1 cellular context compared by ENCODE assay signal in the genomic region with DNA sequence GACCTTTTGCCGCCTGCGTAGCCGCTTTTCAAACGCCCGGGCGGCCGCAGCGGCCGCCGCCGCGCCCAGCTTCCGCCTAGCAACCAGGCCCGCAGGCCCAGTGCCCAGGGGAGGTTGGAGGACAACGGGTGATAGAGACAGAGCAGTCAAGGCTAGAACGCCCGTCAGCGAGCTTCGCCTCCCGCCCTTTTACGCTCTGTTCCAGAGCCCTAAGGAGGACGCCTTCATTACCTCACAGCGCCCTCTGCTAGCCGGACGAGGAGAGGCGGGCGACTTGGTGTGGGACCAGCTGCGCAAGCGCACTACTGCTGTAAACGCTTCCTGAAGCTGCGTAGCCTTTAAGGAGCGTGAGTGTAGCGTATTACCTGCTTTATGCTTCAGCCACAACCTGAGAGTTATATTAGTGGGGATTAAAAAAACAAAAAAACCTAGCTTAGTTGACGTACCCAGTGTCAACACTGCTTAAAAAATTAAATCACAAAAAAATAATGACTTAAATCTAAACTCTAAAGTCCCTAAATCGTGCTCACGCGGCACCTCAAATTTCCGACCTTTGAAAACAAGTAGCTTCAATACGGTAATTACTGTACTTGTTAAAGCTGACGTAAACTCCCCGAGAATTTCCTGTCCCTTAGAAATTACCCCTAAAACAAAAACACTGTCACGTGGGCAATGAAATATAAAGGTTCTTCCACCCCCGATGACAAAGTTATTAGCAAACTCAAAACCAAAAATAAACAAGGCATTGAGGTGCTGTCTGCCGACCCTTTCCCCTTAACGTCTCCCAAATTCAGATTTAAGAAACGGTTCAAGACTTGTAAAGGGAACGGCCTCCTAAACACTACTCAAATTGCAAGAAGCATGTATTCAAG.
TF ChIP-seq lines count a peak whose summit lies in the region.

A gene (minus strand): TSS at position 126 of the 872 bp plus-strand sequence. CDS start 405 bp downstream, outside the sequence.

TF ChIP-seq in HepG2, 621 proteins besides CTCF, POLR2A, EP300 and RAD21 (continued from another document and continues in another):
- TF ChIP-seq, protein P1, sequence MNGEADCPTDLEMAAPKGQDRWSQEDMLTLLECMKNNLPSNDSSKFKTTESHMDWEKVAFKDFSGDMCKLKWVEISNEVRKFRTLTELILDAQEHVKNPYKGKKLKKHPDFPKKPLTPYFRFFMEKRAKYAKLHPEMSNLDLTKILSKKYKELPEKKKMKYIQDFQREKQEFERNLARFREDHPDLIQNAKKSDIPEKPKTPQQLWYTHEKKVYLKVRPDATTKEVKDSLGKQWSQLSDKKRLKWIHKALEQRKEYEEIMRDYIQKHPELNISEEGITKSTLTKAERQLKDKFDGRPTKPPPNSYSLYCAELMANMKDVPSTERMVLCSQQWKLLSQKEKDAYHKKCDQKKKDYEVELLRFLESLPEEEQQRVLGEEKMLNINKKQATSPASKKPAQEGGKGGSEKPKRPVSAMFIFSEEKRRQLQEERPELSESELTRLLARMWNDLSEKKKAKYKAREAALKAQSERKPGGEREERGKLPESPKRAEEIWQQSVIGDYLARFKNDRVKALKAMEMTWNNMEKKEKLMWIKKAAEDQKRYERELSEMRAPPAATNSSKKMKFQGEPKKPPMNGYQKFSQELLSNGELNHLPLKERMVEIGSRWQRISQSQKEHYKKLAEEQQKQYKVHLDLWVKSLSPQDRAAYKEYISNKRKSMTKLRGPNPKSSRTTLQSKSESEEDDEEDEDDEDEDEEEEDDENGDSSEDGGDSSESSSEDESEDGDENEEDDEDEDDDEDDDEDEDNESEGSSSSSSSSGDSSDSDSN (CRISPR knock-in tag; IDR thresholded peaks at IDR 0.05): peak; percentile 91
- TF ChIP-seq ZKSCAN1 (IDR thresholded peaks at IDR 0.05; ENCODE audit: low read length) (0 out of 2 replicates have a peak, but pooled peaks have one; percentile 20), ZNF510 (CRISPR knock-in tag; IDR thresholded peaks at IDR 0.05; ENCODE audit: low read depth) (no peak), FLYWCH1 (CRISPR knock-in tag; IDR thresholded peaks at IDR 0.05) (no peak), MEIS2 (CRISPR knock-in tag; IDR thresholded peaks at IDR 0.05) (peak; percentile 52; the same call in 1 of the 2 replicates), TBP (CRISPR knock-in tag; IDR thresholded peaks at IDR 0.05) (no peak), ZNF225 (CRISPR knock-in tag; IDR thresholded peaks at IDR 0.05) (peak; percentile 35; the same call in 1 of the 2 replicates), NFRKB (IDR thresholded peaks at IDR 0.05) (no peak), NFIB (CRISPR knock-in tag; IDR thresholded peaks at IDR 0.05; ENCODE audit: borderline replicate concordance) (no peak), MED1 (CRISPR knock-in tag; IDR thresholded peaks at IDR 0.05) (peak; percentile 83), ZBTB1 (CRISPR knock-in tag; IDR thresholded peaks at IDR 0.05; ENCODE audit: borderline replicate concordance) (no peak), BORCS8-MEF2B (CRISPR knock-in tag; IDR thresholded peaks at IDR 0.05) (0 out of 2 replicates have a peak, but pooled peaks have one; percentile 72), ZNF180 (CRISPR knock-in tag; IDR thresholded peaks at IDR 0.05; ENCODE audit: borderline replicate concordance, low read depth) (no peak), CC2D1A (CRISPR knock-in tag; IDR thresholded peaks at IDR 0.05) (0 out of 2 replicates have a peak, but pooled peaks have one; percentile 36), ZNF569 (CRISPR knock-in tag; IDR thresholded peaks at IDR 0.05; ENCODE audit: borderline replicate concordance) (peak; percentile 55; the same call in 1 of the 2 replicates), MXI1 (IDR thresholded peaks at IDR 0.05; ENCODE audit: borderline replicate concordance, low read depth, low read length) (peak; percentile 65; the same call in 2 of the 3 replicates), ZNF484 (CRISPR knock-in tag; IDR thresholded peaks at IDR 0.05; ENCODE audit: borderline replicate concordance, low read depth) (no peak), NFYC (CRISPR knock-in tag; IDR thresholded peaks at IDR 0.05) (peak; percentile 9; the same call in 1 of the 2 replicates), PAF1 (CRISPR knock-in tag; IDR thresholded peaks at IDR 0.05) (no peak), ZC3H4 (CRISPR knock-in tag; IDR thresholded peaks at IDR 0.05; ENCODE audit: borderline replicate concordance) (0 out of 2 replicates have a peak, but pooled peaks have one; percentile 42), RFX3 (CRISPR knock-in tag; IDR thresholded peaks at IDR 0.05) (peak; percentile 50; the same call in 1 of the 2 replicates), ZC3H13 (CRISPR knock-in tag; IDR thresholded peaks at IDR 0.05) (no peak), HDAC2 (CRISPR knock-in tag; IDR thresholded peaks at IDR 0.05) (peak; percentile 81), NBN (conservative IDR thresholded peaks at IDR 0.05) (no peak), FOXO1 (CRISPR knock-in tag; IDR thresholded peaks at IDR 0.05) (peak; percentile 62; the same call in 1 of the 2 replicates), ZNF205 (CRISPR knock-in tag; IDR thresholded peaks at IDR 0.05) (0 out of 2 replicates have a peak, but pooled peaks have one; percentile 47), PRPF4 (IDR thresholded peaks at IDR 0.05; ENCODE audit: low read depth, low read length, poor library complexity, severe bottlenecking) (no peak), ZNF562 (CRISPR knock-in tag; IDR thresholded peaks at IDR 0.05; ENCODE audit: borderline replicate concordance) (no peak), ZNF558 (CRISPR knock-in tag; IDR thresholded peaks at IDR 0.05; ENCODE audit: borderline replicate concordance) (no peak)
- TF ChIP-seq, protein P2, sequence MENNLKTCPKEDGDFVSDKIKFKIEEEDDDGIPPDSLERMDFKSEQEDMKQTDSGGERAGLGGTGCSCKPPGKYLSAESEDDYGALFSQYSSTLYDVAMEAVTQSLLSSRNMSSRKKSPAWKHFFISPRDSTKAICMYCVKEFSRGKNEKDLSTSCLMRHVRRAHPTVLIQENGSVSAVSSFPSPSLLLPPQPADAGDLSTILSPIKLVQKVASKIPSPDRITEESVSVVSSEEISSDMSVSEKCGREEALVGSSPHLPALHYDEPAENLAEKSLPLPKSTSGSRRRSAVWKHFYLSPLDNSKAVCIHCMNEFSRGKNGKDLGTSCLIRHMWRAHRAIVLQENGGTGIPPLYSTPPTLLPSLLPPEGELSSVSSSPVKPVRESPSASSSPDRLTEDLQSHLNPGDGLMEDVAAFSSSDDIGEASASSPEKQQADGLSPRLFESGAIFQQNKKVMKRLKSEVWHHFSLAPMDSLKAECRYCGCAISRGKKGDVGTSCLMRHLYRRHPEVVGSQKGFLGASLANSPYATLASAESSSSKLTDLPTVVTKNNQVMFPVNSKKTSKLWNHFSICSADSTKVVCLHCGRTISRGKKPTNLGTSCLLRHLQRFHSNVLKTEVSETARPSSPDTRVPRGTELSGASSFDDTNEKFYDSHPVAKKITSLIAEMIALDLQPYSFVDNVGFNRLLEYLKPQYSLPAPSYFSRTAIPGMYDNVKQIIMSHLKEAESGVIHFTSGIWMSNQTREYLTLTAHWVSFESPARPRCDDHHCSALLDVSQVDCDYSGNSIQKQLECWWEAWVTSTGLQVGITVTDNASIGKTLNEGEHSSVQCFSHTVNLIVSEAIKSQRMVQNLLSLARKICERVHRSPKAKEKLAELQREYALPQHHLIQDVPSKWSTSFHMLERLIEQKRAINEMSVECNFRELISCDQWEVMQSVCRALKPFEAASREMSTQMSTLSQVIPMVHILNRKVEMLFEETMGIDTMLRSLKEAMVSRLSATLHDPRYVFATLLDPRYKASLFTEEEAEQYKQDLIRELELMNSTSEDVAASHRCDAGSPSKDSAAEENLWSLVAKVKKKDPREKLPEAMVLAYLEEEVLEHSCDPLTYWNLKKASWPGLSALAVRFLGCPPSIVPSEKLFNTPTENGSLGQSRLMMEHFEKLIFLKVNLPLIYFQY (CRISPR knock-in tag; IDR thresholded peaks at IDR 0.05; ENCODE audit: borderline replicate concordance): peak; percentile 42; the same call in 1 of the 2 replicates
- TF ChIP-seq, protein P3, sequence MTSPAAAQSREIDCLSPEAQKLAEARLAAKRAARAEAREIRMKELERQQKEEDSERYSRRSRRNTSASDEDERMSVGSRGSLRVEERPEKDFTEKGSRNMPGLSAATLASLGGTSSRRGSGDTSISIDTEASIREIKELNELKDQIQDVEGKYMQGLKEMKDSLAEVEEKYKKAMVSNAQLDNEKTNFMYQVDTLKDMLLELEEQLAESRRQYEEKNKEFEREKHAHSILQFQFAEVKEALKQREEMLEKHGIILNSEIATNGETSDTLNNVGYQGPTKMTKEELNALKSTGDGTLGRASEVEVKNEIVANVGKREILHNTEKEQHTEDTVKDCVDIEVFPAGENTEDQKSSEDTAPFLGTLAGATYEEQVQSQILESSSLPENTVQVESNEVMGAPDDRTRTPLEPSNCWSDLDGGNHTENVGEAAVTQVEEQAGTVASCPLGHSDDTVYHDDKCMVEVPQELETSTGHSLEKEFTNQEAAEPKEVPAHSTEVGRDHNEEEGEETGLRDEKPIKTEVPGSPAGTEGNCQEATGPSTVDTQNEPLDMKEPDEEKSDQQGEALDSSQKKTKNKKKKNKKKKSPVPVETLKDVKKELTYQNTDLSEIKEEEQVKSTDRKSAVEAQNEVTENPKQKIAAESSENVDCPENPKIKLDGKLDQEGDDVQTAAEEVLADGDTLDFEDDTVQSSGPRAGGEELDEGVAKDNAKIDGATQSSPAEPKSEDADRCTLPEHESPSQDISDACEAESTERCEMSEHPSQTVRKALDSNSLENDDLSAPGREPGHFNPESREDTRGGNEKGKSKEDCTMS (CRISPR knock-in tag; conservative IDR thresholded peaks at IDR 0.05): no peak
- TF ChIP-seq, protein P4, sequence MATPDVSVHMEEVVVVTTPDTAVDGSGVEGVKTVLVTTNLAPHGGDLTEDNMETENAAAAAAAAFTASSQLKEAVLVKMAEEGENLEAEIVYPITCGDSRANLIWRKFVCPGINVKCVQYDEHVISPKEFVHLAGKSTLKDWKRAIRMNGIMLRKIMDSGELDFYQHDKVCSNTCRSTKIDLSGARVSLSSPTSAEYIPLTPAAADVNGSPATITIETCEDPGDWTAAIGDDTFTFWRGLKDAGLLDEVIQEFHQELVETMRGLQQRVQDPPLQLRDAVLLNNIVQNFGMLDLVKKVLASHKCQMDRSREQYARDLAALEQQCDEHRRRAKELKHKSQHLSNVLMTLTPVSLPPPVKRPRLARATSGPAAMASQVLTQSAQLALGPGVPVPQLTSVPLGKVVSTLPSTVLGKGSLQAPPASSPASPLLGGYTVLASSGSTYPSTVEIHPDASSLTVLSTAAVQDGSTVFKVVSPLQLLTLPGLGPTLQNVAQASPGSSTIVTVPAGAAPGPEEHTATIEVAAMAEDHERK (CRISPR knock-in tag; IDR thresholded peaks at IDR 0.05; ENCODE audit: low read depth): no peak
- TF ChIP-seq, protein P5, sequence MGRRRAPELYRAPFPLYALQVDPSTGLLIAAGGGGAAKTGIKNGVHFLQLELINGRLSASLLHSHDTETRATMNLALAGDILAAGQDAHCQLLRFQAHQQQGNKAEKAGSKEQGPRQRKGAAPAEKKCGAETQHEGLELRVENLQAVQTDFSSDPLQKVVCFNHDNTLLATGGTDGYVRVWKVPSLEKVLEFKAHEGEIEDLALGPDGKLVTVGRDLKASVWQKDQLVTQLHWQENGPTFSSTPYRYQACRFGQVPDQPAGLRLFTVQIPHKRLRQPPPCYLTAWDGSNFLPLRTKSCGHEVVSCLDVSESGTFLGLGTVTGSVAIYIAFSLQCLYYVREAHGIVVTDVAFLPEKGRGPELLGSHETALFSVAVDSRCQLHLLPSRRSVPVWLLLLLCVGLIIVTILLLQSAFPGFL (CRISPR knock-in tag; IDR thresholded peaks at IDR 0.05): no peak
- TF ChIP-seq, protein P6, sequence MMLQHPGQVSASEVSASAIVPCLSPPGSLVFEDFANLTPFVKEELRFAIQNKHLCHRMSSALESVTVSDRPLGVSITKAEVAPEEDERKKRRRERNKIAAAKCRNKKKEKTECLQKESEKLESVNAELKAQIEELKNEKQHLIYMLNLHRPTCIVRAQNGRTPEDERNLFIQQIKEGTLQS (CRISPR knock-in tag; IDR thresholded peaks at IDR 0.05): no peak; the same call in 1 of the 2 replicates
- TF ChIP-seq, protein P7, sequence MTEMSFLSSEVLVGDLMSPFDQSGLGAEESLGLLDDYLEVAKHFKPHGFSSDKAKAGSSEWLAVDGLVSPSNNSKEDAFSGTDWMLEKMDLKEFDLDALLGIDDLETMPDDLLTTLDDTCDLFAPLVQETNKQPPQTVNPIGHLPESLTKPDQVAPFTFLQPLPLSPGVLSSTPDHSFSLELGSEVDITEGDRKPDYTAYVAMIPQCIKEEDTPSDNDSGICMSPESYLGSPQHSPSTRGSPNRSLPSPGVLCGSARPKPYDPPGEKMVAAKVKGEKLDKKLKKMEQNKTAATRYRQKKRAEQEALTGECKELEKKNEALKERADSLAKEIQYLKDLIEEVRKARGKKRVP (CRISPR knock-in tag; IDR thresholded peaks at IDR 0.05): peak in 1 of 2 experiments; percentile 78; a peak in 2 of 4 replicates
- TF ChIP-seq, protein P8, sequence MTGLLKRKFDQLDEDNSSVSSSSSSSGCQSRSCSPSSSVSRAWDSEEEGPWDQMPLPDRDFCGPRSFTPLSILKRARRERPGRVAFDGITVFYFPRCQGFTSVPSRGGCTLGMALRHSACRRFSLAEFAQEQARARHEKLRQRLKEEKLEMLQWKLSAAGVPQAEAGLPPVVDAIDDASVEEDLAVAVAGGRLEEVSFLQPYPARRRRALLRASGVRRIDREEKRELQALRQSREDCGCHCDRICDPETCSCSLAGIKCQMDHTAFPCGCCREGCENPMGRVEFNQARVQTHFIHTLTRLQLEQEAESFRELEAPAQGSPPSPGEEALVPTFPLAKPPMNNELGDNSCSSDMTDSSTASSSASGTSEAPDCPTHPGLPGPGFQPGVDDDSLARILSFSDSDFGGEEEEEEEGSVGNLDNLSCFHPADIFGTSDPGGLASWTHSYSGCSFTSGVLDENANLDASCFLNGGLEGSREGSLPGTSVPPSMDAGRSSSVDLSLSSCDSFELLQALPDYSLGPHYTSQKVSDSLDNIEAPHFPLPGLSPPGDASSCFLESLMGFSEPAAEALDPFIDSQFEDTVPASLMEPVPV (CRISPR knock-in tag; IDR thresholded peaks at IDR 0.05): no peak
- TF ChIP-seq, protein P9, sequence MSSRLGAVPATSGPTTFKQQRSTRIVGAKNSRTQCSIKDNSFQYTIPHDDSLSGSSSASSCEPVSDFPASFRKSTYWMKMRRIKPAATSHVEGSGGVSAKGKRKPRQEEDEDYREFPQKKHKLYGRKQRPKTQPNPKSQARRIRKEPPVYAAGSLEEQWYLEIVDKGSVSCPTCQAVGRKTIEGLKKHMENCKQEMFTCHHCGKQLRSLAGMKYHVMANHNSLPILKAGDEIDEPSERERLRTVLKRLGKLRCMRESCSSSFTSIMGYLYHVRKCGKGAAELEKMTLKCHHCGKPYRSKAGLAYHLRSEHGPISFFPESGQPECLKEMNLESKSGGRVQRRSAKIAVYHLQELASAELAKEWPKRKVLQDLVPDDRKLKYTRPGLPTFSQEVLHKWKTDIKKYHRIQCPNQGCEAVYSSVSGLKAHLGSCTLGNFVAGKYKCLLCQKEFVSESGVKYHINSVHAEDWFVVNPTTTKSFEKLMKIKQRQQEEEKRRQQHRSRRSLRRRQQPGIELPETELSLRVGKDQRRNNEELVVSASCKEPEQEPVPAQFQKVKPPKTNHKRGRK (CRISPR knock-in tag; IDR thresholded peaks at IDR 0.05): peak; percentile 47; the same call in 1 of the 2 replicates
- TF ChIP-seq, protein P10, sequence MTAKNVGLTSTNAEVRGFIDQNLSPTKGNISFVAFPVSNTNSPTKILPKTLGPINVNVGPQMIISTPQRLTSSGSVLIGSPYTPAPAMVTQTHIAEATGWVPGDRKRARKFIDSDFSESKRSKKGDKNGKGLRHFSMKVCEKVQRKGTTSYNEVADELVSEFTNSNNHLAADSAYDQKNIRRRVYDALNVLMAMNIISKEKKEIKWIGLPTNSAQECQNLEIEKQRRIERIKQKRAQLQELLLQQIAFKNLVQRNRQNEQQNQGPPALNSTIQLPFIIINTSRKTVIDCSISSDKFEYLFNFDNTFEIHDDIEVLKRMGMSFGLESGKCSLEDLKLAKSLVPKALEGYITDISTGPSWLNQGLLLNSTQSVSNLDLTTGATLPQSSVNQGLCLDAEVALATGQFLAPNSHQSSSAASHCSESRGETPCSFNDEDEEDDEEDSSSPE (CRISPR knock-in tag; IDR thresholded peaks at IDR 0.05): peak; percentile 92
